ENCODE assay signal across 8 cellular contexts in the genomic region with DNA sequence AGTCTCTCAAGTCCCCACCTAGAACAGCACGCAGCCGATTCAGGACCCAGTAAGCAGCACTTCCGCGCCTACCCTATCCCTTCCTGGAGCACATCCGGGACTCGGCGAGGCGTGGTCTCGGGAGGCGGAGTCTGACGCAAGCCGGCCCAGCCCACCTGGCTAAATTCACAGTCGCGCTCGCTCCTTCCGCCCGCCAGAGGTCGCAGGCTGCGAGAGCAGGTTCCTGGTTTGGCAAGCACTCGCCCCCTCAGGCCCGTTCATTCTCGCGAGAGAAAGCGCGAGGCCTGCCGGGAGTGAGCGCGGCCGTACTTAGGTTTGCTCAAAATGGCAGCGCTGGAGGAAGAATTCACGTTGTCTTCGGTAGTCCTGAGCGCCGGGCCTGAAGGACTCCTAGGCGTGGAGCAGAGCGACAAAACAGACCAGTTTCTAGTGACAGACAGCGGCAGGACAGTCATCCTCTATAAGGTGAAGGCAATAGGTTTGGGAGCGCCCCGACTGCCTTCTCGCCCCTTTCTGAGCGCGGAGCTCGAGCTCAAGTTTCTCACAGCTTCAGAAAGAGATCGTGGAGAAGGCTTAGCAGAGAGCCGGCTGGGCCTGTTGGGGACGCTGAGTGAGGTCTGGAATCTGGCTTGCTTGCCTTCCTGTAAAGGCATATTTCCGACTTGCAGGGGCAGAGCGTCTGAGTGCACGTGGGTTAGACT. TPM values are rescaled to one million over a fixed set of nuclear protein-coding genes. Genes with fewer than 3 reads are reported as not detected.
DNase-seq lines count a peak whose midpoint lies in the region; ATAC-seq and TF ChIP-seq lines count a peak whose summit lies in the region.

Gene NOL11, plus strand, starts transcription at position 313 of the 701 bp plus-strand sequence. Its CDS starts 12 bp downstream, at position 325.

- H3K4me3 ChIP-seq in left ventricle myocardium inferior, result peak within 1 kb of the TSS; percentile 90
- peak within 1 kb of the TSS; percentile 69 to 89 for H3K4me3 ChIP-seq in prostate gland
- peak within 1 kb of the TSS; percentile 82 for H3K4me3 ChIP-seq in urinary bladder (ENCODE audit: low read depth, low read length)

- no peaks in the 10 kb centered on the region for H3K27me3 ChIP-seq in left ventricle myocardium inferior (ENCODE audit: low read depth)
- H3K27me3 ChIP-seq in prostate gland (replicated peaks; ENCODE audit: insufficient read depth), result no peaks in the 10 kb centered on the region

- DNase-seq in NCI-H187 (lab: John Stamatoyannopoulos, UW) (peak; percentile 86 to 97), T-helper 2 cell (peak; percentile 96 to 99 (median 99)), left ventricle myocardium inferior (peak; percentile 99), prostate gland (ENCODE audit: low spot score) (peak; percentile 99)

- intact Hi-C loops in left ventricle myocardium inferior (cut with micrococcal nuclease), result no loop called here
- intact Hi-C loops in prostate gland (cut with DNase I), result loop anchor here (5.0 kb wide), 1 partner anchor 110 kb away; the partner anchor contains the start of gene BPTF

- TF ChIP-seq CTCF in left ventricle myocardium inferior (IDR thresholded peaks at IDR 0.05; ENCODE audit: borderline replicate concordance) (peak; percentile 97), prostate gland (IDR thresholded peaks at IDR 0.05) (peak; percentile 89 to 100 (median 98))

- peak within 1 kb of the TSS; percentile 83 for H3K27ac ChIP-seq in angular gyrus (ENCODE audit: low read depth, low read length)
- H3K27ac ChIP-seq in left ventricle myocardium inferior (replicated peaks), result peak within 1 kb of the TSS; percentile 90
- H3K27ac ChIP-seq in prostate gland, result peak within 1 kb of the TSS; percentile 84
- H3K27ac ChIP-seq in urinary bladder (ENCODE audit: low read depth), result peak within 1 kb of the TSS; percentile 86

- peak; percentile 95 for ATAC-seq in GM18499 (IDR thresholded peaks at IDR 0.05; ENCODE audit: insufficient read depth, unreplicated experiment)
- peak; percentile 91 for ATAC-seq in HG02943 (IDR thresholded peaks at IDR 0.05; ENCODE audit: low read depth, unreplicated experiment)

- H3K36me3 ChIP-seq in left ventricle myocardium inferior (peaks cover 30% of the 10 kb centered on the region), prostate gland (peaks cover 7 to 9% of the 10 kb centered on the region in 2 donors), urinary bladder (ENCODE audit: insufficient read depth) (no peaks in the 10 kb centered on the region)

- H3K9me3 ChIP-seq in left ventricle myocardium inferior (replicated peaks), result peaks cover 5% of the 10 kb centered on the region
- no peaks in the 10 kb centered on the region for H3K9me3 ChIP-seq in prostate gland

- WGBS in prostate gland, result under 1% methylated on average over 48 of the region's 49 CpGs
- under 1% methylated on average over 49 of the region's 49 CpGs for WGBS in urinary bladder

- TF ChIP-seq POLR2A in prostate gland (IDR thresholded peaks at IDR 0.05), result peak; percentile 82

- H3K4me1 ChIP-seq in left ventricle myocardium inferior (peaks cover 30% of the 10 kb centered on the region), prostate gland (replicated peaks) (no peaks in the 10 kb centered on the region), urinary bladder (ENCODE audit: insufficient read depth) (no peaks in the 10 kb centered on the region)

RNA-seq across cellular contexts. Expression of gene NOL11, which starts in this region (rescaled TPM):
- total RNA-seq in left ventricle myocardium inferior (25.3 TPM), prostate gland (10 to 100 TPM; 25.0 to 33.8 TPM), urinary bladder (59.6 TPM)
- 20.2 TPM for polyA plus RNA-seq in urinary bladder

Comparison
In these comparisons a context has a peak if more than half of its experiments do, and no peak if none do; other contexts are left out.
1. Peak in every context shown above with its lines: DNase-seq, ATAC-seq, H3K4me3 ChIP-seq and H3K27ac ChIP-seq.